8 cellular contexts compared by ENCODE assay signal in genomic region chr4:70902577-70903281, GRCh38. TPM values are rescaled to one million over a fixed set of nuclear protein-coding genes. Genes with fewer than 3 reads are reported as not detected.
DNase-seq lines count a peak whose midpoint lies in the region; ATAC-seq and TF ChIP-seq lines count a peak whose summit lies in the region.

No MANE protein-coding gene starts in this region.

- H3K9me3 ChIP-seq in MG63 = no peaks in the 10 kb centered on the region
- H3K9me3 ChIP-seq in heart left ventricle = no peaks in the 10 kb centered on the region

- H3K36me3 ChIP-seq in MG63 (no peaks in the 10 kb centered on the region; the same call in 1 of the 2 replicates), heart left ventricle (peaks cover 0 to 16% (median 7%) of the 10 kb centered on the region in 9 donors)

- H3K4me3 ChIP-seq in MG63 (peak overlapping the region; percentile 72), heart left ventricle (peak overlapping the region; percentile 70 to 98 (median 84))

- ATAC-seq in activated naive CD4-positive, alpha-beta T cell treated with anti-CD3 and anti-CD28 coated beads, Interleukin-2, amount 50 U/mL, for 72 hours = peak; percentile 59 to 63
- peak; percentile 13 to 80 (median 71) for ATAC-seq in heart left ventricle

- peak overlapping the region; percentile 96 for H3K4me3 Mint-ChIP-seq in HFFc6

- peaks cover 30% of the 10 kb centered on the region for H3K4me1 Mint-ChIP-seq in HFFc6 (ENCODE audit: low read depth)

- H3K27ac Mint-ChIP-seq in HFFc6 = peak overlapping the region; percentile 92
- peak overlapping the region; percentile 88 to 95 for H3K27ac Mint-ChIP-seq in activated naive CD4-positive, alpha-beta T cell treated with anti-CD3 and anti-CD28 coated beads, Interleukin-2, amount 50 U/mL, for 72 hours

- H3K36me3 Mint-ChIP-seq in HFFc6 (ENCODE audit: low read depth) = peaks cover 12% of the 10 kb centered on the region
- peaks cover 16 to 26% of the 10 kb centered on the region in 2 donors for H3K36me3 Mint-ChIP-seq in activated naive CD4-positive, alpha-beta T cell treated with anti-CD3 and anti-CD28 coated beads, Interleukin-2, amount 50 U/mL, for 72 hours

- no peaks in the 10 kb centered on the region for H3K9me3 Mint-ChIP-seq in HFFc6
- H3K9me3 Mint-ChIP-seq in activated naive CD4-positive, alpha-beta T cell treated with anti-CD3 and anti-CD28 coated beads, Interleukin-2, amount 50 U/mL, for 72 hours = no peaks in the 10 kb centered on the region

- intact Hi-C loops in heart left ventricle (cut with DNase I) = loop anchor here in 8 of 10 donors (1.0 to 10.0 kb wide), 9 partner anchors 60 to 215 kb away; partner anchors contain the start of genes DCK (in 7 of the 8), GRSF1 (in 5 of the 8) and UTP3 (in 1 of the 8)

- TF ChIP-seq POLR2A in heart left ventricle (IDR thresholded peaks at IDR 0.05) = no peak

- TF ChIP-seq CTCF in HFFc6 (IDR thresholded peaks at IDR 0.05) (no peak), heart left ventricle (IDR thresholded peaks at IDR 0.05) (no peak)

- peak overlapping the region; percentile 75 to 94 (median 92) for H3K27ac ChIP-seq in heart left ventricle

- H3K4me1 ChIP-seq in heart left ventricle = peaks cover 0 to 26% (median 9%) of the 10 kb centered on the region in 12 donors

- H3K27me3 Mint-ChIP-seq in HFFc6 (ENCODE audit: insufficient read depth) = peaks cover 2% of the 10 kb centered on the region

- H3K27me3 ChIP-seq in MG63 (no peaks in the 10 kb centered on the region), heart left ventricle (no peaks in the 10 kb centered on the region)

- peak in 3 of 4 experiments; percentile 16 to 29 (median 22) for DNase-seq in activated naive CD4-positive, alpha-beta T cell (lab: John Stamatoyannopoulos, UW)
- DNase-seq in activated naive CD4-positive, alpha-beta T cell treated with anti-CD3 and anti-CD28 coated beads, Interleukin-2, amount 50 U/mL, for 16 hours = no peak
- DNase-seq in HFFc6 (peak; percentile 19), MG63 (no peak), heart left ventricle (no peak), pons (ENCODE audit: low spot score) (peak; percentile 44), A172 (ENCODE audit: low spot score) (no peak)
- DNase-seq in activated naive CD4-positive, alpha-beta T cell treated with anti-CD3 and anti-CD28 coated beads, Interleukin-2, amount 50 U/mL, for 72 hours (ENCODE audit: low spot score in 2 of 2) = peak in 1 of 2 donors; percentile 57

- WGBS in heart left ventricle, 4 donors = 0 to 1% (median 0%) methylated on average over 24 to 48 of the region's 48 CpGs

RNA-seq across cellular contexts. Expression of gene MOB1B, which starts 0.6 kb away (rescaled TPM):
- total RNA-seq in HFFc6 (2021; fragmentation: NEBNext Ultra II Directional; extraction: Animal tissue kit (Norgen Biotek cat#: 25700)) = 10 to 100 TPM; 26.9 to 37.0 (median 33.8) TPM
- 6.1 and 7.7 TPM in 2 replicates for total RNA-seq in MG63 (2014; rRNA removed; shearing (Covaris generic); ENCODE audit: low replicate concordance)
- total RNA-seq in activated naive CD4-positive, alpha-beta T cell treated with anti-CD3 and anti-CD28 coated beads, Interleukin-2, amount 50 U/mL, for 72 hours = 10 to 100 TPM; 15.7 to 29.2 TPM
- 10 to 100 TPM; 11.1 to 22.9 (median 18.6) TPM for total RNA-seq in heart left ventricle
- 1 to 10 TPM; 4.8 to 7.2 TPM for polyA plus RNA-seq in heart left ventricle
- 4.6 and 7.0 TPM in 2 replicates for total RNA-seq in A172 (2014; rRNA removed; shearing (Covaris generic))

Comparison
In these comparisons a context has a peak if more than half of its experiments do, and no peak if none do; other contexts are left out.
1. DNase-seq: peak in activated naive CD4-positive, alpha-beta T cell (3 of 4), HFFc6 (single experiment) and pons (single experiment); none in activated naive CD4-positive, alpha-beta T cell treated with anti-CD3 and anti-CD28 coated beads, Interleukin-2, amount 50 U/mL, for 16 hours (single experiment), MG63 (single experiment), heart left ventricle (0 of 5) and A172 (single experiment).